Comparison of ENCODE assay signal across 8 cellular contexts in genomic region chr1:217134857-217135568, GRCh38.
A peak's percentile ranks its signal among the peaks of the same experiment; 100 is the strongest.
DNase-seq lines count a peak whose midpoint lies in the region; ATAC-seq, FAIRE-seq and TF ChIP-seq lines count a peak whose summit lies in the region.

No MANE protein-coding gene starts in this region.

- H3K4me3 Mint-ChIP-seq in astrocyte (ENCODE audit: unreplicated experiment), result peak overlapping the region; percentile 86

- H3K27me3 Mint-ChIP-seq in astrocyte (ENCODE audit: low read depth, unreplicated experiment), result peaks cover 90% of the 10 kb centered on the region

- H3K79me2 ChIP-seq in ACC112 (ENCODE audit: control insufficient read depth, insufficient read depth, low read length, unreplicated experiment) (no peaks in the 10 kb centered on the region), astrocyte (ENCODE audit: insufficient read depth, low read length) (no peaks in the 10 kb centered on the region), HepG2 (ENCODE audit: insufficient read depth, low read length) (no peaks in the 10 kb centered on the region)

- H3K27ac ChIP-seq in ACC112 (ENCODE audit: low read depth, low read length) (no peak overlapping the region), astrocyte (ENCODE audit: low read depth, low read length) (no peak overlapping the region), HepG2 (ENCODE audit: extremely low read length, insufficient read depth, low read length) (no peak overlapping the region), substantia nigra (ENCODE audit: low read depth, low read length, poor library complexity, severe bottlenecking) (no peak overlapping the region)

- no peak for TF ChIP-seq POLR2A in HepG2 (IDR thresholded peaks at IDR 0.05; ENCODE audit: insufficient read depth in 1 of 2, low read depth in 2 of 2, low read length in 2 of 2)

- H3K36me3 Mint-ChIP-seq in astrocyte (ENCODE audit: low read depth, unreplicated experiment), result no peaks in the 10 kb centered on the region

- TF ChIP-seq EP300 in HepG2 (IDR thresholded peaks at IDR 0.05; ENCODE audit: low read depth in 2 of 2, low read length in 2 of 2) (no peak), HepG2 (CRISPR knock-in tag; IDR thresholded peaks at IDR 0.05; ENCODE audit: borderline replicate concordance) (no peak)

- H3K36me3 ChIP-seq in ACC112 (ENCODE audit: insufficient read depth, low read length) (no peaks in the 10 kb centered on the region), astrocyte (ENCODE audit: insufficient read depth, low read length) (no peaks in the 10 kb centered on the region), HepG2 (replicated peaks in 1 of 2; ENCODE audit: control insufficient read depth in 1 of 2, insufficient read depth in 2 of 2, low read length in 2 of 2) (no peaks in the 10 kb centered on the region)

- H3K9ac ChIP-seq in astrocyte (ENCODE audit: low read length), result no peak overlapping the region
- no peak overlapping the region for H3K9ac ChIP-seq in HepG2 (ENCODE audit: insufficient read depth, low read depth, low read length)

- peaks cover 9% of the 10 kb centered on the region for H3K4me1 Mint-ChIP-seq in astrocyte (ENCODE audit: low read depth, unreplicated experiment)

- H4K20me1 ChIP-seq in astrocyte (ENCODE audit: insufficient read depth, low read length) (no peaks in the 10 kb centered on the region), HepG2 (ENCODE audit: insufficient read depth, low read length) (no peaks in the 10 kb centered on the region)

- TF ChIP-seq CTCF in HFF-Myc (IDR thresholded peaks at IDR 0.05; ENCODE audit: low read depth, low read length, missing control alignments) (no peak), astrocyte (IDR thresholded peaks at IDR 0.05; ENCODE audit: insufficient read depth, low read depth, low read length) (no peak), HepG2 (CRISPR knock-in tag; IDR thresholded peaks at IDR 0.05) (no peak)

- peaks cover 1% of the 10 kb centered on the region for H3K9me3 Mint-ChIP-seq in astrocyte (ENCODE audit: unreplicated experiment)

- intact Hi-C loops in HepG2 (cut with micrococcal nuclease; ENCODE audit: unreplicated experiment), result no loop called here

- H3K9me3 ChIP-seq in astrocyte (ENCODE audit: insufficient read depth, low read depth, low read length) (no peaks in the 10 kb centered on the region), HepG2 (ENCODE audit: low read length) (no peaks in the 10 kb centered on the region)

- ATAC-seq in HepG2 (peak; percentile 66), GM21619 (IDR thresholded peaks at IDR 0.05; ENCODE audit: unreplicated experiment) (no peak)

- CTCF ChIA-PET in HepG2 (lab: Yijun Ruan, JAX; ENCODE audit: low intra/inter-chr PET ratio, low total read pairs), result no interaction called here

- peak overlapping the region; percentile 93 for H3K4me2 ChIP-seq in astrocyte (ENCODE audit: low read length)
- peak overlapping the region; percentile 53; the same call in 1 of the 2 replicates for H3K4me2 ChIP-seq in HepG2 (ENCODE audit: low read depth, low read length)

- WGBS in HepG2 (ENCODE audit: low lambda C conversion rate), result 18% methylated on average over 44 of the region's 49 CpGs

- no TSS peak for BruUV-seq in HepG2 (replicated peaks; lab: Mats Ljungman, UMichigan)

- peaks cover 5% of the 10 kb centered on the region for H3K4me1 ChIP-seq in ACC112 (ENCODE audit: control insufficient read depth, insufficient read depth, low read length, unreplicated experiment)
- H3K4me1 ChIP-seq in astrocyte (ENCODE audit: insufficient read depth, low read length), result peaks cover 10% of the 10 kb centered on the region
- no peaks in the 10 kb centered on the region for H3K4me1 ChIP-seq in HepG2 (ENCODE audit: insufficient read depth, low read length)

- in situ Hi-C loops in HepG2 (cut with HindIII; ENCODE audit: extremely low pct_ligation_motif_present, low pct_unique_long_range_greater_than_20kb), result no loop called here

- H3K27ac Mint-ChIP-seq in astrocyte (ENCODE audit: unreplicated experiment), result no peak overlapping the region

- H2AFZ ChIP-seq in ACC112 (ENCODE audit: low read length, unreplicated experiment) (peak overlapping the region; percentile 69), astrocyte (ENCODE audit: low read depth, low read length) (peak overlapping the region; percentile 73), HepG2 (ENCODE audit: low read length) (no peak overlapping the region)

- POLR2A ChIA-PET in HepG2 (lab: Yijun Ruan, JAX), result no interaction called here

- no peak for FAIRE-seq in astrocyte (lab: Jason Lieb, UNC)
- FAIRE-seq in HepG2 (lab: Jason Lieb, UNC), result no peak

- no peak for TF ChIP-seq RAD21 in HepG2 (CRISPR knock-in tag; IDR thresholded peaks at IDR 0.05)

- H3K27me3 ChIP-seq in ACC112 (ENCODE audit: insufficient read depth, low read length), result peaks cover 88% of the 10 kb centered on the region
- H3K27me3 ChIP-seq in astrocyte (ENCODE audit: insufficient read depth, low read length), result peaks cover 67% of the 10 kb centered on the region
- peaks cover 3 to 59% of the 10 kb centered on the region in 2 experiments for H3K27me3 ChIP-seq in HepG2 (ENCODE audit: control insufficient read depth in 1 of 2, insufficient read depth in 2 of 2, low read length in 2 of 2)

- DNase-seq in HFF-Myc (ENCODE audit: extremely low read depth, low read depth) (no peak), astrocyte (ENCODE audit: low read depth) (peak; percentile 13), HepG2 (ENCODE audit: low spot score) (no peak), substantia nigra (lab: John Stamatoyannopoulos, UW) (no peak), medulla oblongata (ENCODE audit: extremely low spot score) (no peak)
- no peak for DNase-seq in stimulated activated CD4-positive, alpha-beta T cell treated with anti-CD3 and anti-CD28 coated beads, Interleukin-15, amount 100 ng/mL, for 24 hours

- H3K4me3 ChIP-seq in ACC112 (ENCODE audit: low read depth, low read length) (peak overlapping the region; percentile 74), HFF-Myc (replicated peaks; ENCODE audit: low read depth, low read length) (peak overlapping the region; percentile 28), astrocyte (ENCODE audit: insufficient read depth, low read depth, low read length) (peak overlapping the region; percentile 57), HepG2 (replicated peaks in 1 of 3; ENCODE audit: insufficient read depth in 1 of 3, low read depth in 2 of 3, low read length in 3 of 3) (no peak overlapping the region; a peak in 1 of 6 replicates)

TF ChIP-seq in HepG2, 621 proteins besides CTCF, POLR2A, EP300 and RAD21:
- no peak for TF ChIP-seq AHR (CRISPR knock-in tag; IDR thresholded peaks at IDR 0.05)
- TF ChIP-seq ZNF800 (CRISPR knock-in tag; IDR thresholded peaks at IDR 0.05), result peak; percentile 54; the same call in 1 of the 2 replicates
- no peak for TF ChIP-seq ZMYM2 (CRISPR knock-in tag; IDR thresholded peaks at IDR 0.05)
- TF ChIP-seq FIP1L1 (IDR thresholded peaks at IDR 0.05; ENCODE audit: borderline replicate concordance, insufficient read depth, low read depth, low read length), result no peak
- TF ChIP-seq ZMAT5 (CRISPR knock-in tag; IDR thresholded peaks at IDR 0.05; ENCODE audit: borderline replicate concordance, low read depth), result no peak
- TF ChIP-seq ZNF776 (CRISPR knock-in tag; IDR thresholded peaks at IDR 0.05), result no peak

Comparison
In these comparisons a context has a peak if more than half of its experiments do, and no peak if none do; other contexts are left out.
1. H3K4me3 ChIP-seq: peak in ACC112 (single experiment), HFF-Myc (single experiment) and astrocyte (single experiment); none in HepG2 (0 of 3).